ENCODE assay signal across 14 cellular contexts in genomic region chr15:31278544-31279220, GRCh38. TPM values are rescaled to one million over a fixed set of nuclear protein-coding genes. Genes with fewer than 3 reads are reported as not detected.
DNase-seq lines count a peak whose midpoint lies in the region; ATAC-seq and TF ChIP-seq lines count a peak whose summit lies in the region.
"Had no signal": no experiment of that assay in that cellular context is flagged by ENCODE, and none has a peak within 500 bp of the region (broad histone marks: within the 10 kb centered on the region; RNA-seq: fewer than 3 reads in every experiment).

No MANE protein-coding gene starts in this region.

- intact Hi-C loops in naive thymus-derived CD4-positive, alpha-beta T cell (cut with micrococcal nuclease) = no loop called here

- H3K9me3 Mint-ChIP-seq in activated naive CD8-positive, alpha-beta T cell treated with anti-CD3 and anti-CD28 coated beads, Interleukin-2, amount 50 U/mL, for 24 hours = no peaks in the 10 kb centered on the region
- H3K9me3 Mint-ChIP-seq in activated naive CD8-positive, alpha-beta T cell treated with anti-CD3 and anti-CD28 coated beads for 36 hours = no peaks in the 10 kb centered on the region
- peaks cover 0 to 5% (median 0%) of the 10 kb centered on the region in 11 donors for H3K9me3 Mint-ChIP-seq in naive thymus-derived CD4-positive, alpha-beta T cell

- H3K9me3 ChIP-seq in naive thymus-derived CD4-positive, alpha-beta T cell (ENCODE audit: control insufficient read depth in 2 of 3, low read length in 3 of 3) = no peaks in the 10 kb centered on the region
- H3K9me3 ChIP-seq in tibial nerve = no peaks in the 10 kb centered on the region
- H3K9me3 ChIP-seq in Karpas-422 (ENCODE audit: low read length) = no peaks in the 10 kb centered on the region
- H3K9me3 ChIP-seq: neutrophil had no signal

- peaks cover 0 to 5% of the 10 kb centered on the region in 2 donors for H3K4me1 ChIP-seq in naive thymus-derived CD4-positive, alpha-beta T cell (ENCODE audit: control insufficient read depth in 2 of 2, insufficient read depth in 2 of 2, low read length in 2 of 2)
- H3K4me1 ChIP-seq in tibial nerve (peaks cover 0 to 42% (median 15%) of the 10 kb centered on the region in 4 donors), Karpas-422 (ENCODE audit: low read length) (peaks cover 11% of the 10 kb centered on the region)

- no peak for TF ChIP-seq CTCF in tibial nerve (IDR thresholded peaks at IDR 0.05)

- CTCF ChIA-PET in naive thymus-derived CD4-positive, alpha-beta T cell (lab: Charles Lee) = interaction anchor here (0.6 to 0.7 kb wide), 2 partner anchors 13 to 132 kb away, joined by 3 to 6 read pairs; no protein-coding TSS in a partner anchor

- TF ChIP-seq POLR2A in tibial nerve (IDR thresholded peaks at IDR 0.05) = no peak

- H3K4me3 Mint-ChIP-seq in activated naive CD8-positive, alpha-beta T cell treated with anti-CD3 and anti-CD28 coated beads, Interleukin-2, amount 50 U/mL, for 24 hours = no peak overlapping the region
- H3K4me3 Mint-ChIP-seq in activated naive CD8-positive, alpha-beta T cell treated with anti-CD3 and anti-CD28 coated beads for 36 hours = no peak overlapping the region
- H3K4me3 Mint-ChIP-seq in naive thymus-derived CD4-positive, alpha-beta T cell = no peak overlapping the region

- H3K9me2 ChIP-seq in Karpas-422 (replicated peaks; ENCODE audit: insufficient read depth, low read length) = no peaks in the 10 kb centered on the region

- no peak overlapping the region for H3K9ac ChIP-seq in Karpas-422 (ENCODE audit: low read length)

- peak overlapping the region; percentile 97 for H3K27ac ChIP-seq in cingulate gyrus (ENCODE audit: low read depth, low read length)
- no peak overlapping the region for H3K27ac ChIP-seq in naive thymus-derived CD4-positive, alpha-beta T cell (ENCODE audit: low read depth, low read length)
- peak overlapping the region in 3 of 4 donors; percentile 68 to 91 (median 89) for H3K27ac ChIP-seq in tibial nerve
- no peak overlapping the region for H3K27ac ChIP-seq in Karpas-422 (ENCODE audit: low read length)
- H3K27ac ChIP-seq: neutrophil, SK-N-MC had no signal

- no peak for TF ChIP-seq EP300 in tibial nerve (IDR thresholded peaks at IDR 0.05)

- no peak overlapping the region for H3K4me2 ChIP-seq in Karpas-422 (ENCODE audit: low read depth, low read length, poor library complexity, severe bottlenecking)

- H3K4me1 Mint-ChIP-seq in activated naive CD8-positive, alpha-beta T cell treated with anti-CD3 and anti-CD28 coated beads, Interleukin-2, amount 50 U/mL, for 24 hours = peaks cover 6% of the 10 kb centered on the region
- peaks cover 13% of the 10 kb centered on the region for H3K4me1 Mint-ChIP-seq in activated naive CD8-positive, alpha-beta T cell treated with anti-CD3 and anti-CD28 coated beads for 36 hours
- H3K4me1 Mint-ChIP-seq in naive thymus-derived CD4-positive, alpha-beta T cell = peaks cover 10 to 40% (median 29%) of the 10 kb centered on the region in 7 donors

- H4K20me1 ChIP-seq in Karpas-422 (ENCODE audit: insufficient read depth, low read depth, low read length) = no peaks in the 10 kb centered on the region

- H2AFZ ChIP-seq in Karpas-422 (ENCODE audit: low read length) = no peak overlapping the region

- no peaks in the 10 kb centered on the region for H3K27me3 Mint-ChIP-seq in activated naive CD8-positive, alpha-beta T cell treated with anti-CD3 and anti-CD28 coated beads, Interleukin-2, amount 50 U/mL, for 24 hours
- H3K27me3 Mint-ChIP-seq in activated naive CD8-positive, alpha-beta T cell treated with anti-CD3 and anti-CD28 coated beads for 36 hours = no peaks in the 10 kb centered on the region
- H3K27me3 Mint-ChIP-seq in naive thymus-derived CD4-positive, alpha-beta T cell = peaks cover 0 to 15% (median 0%) of the 10 kb centered on the region in 5 donors

- H3K79me2 ChIP-seq in Karpas-422 (ENCODE audit: low read length) = no peaks in the 10 kb centered on the region

- H3K4me3 ChIP-seq in naive thymus-derived CD4-positive, alpha-beta T cell (ENCODE audit: low read length) = no peak overlapping the region
- H3K4me3 ChIP-seq in tibial nerve (no peak overlapping the region), Karpas-422 (ENCODE audit: low read length) (no peak overlapping the region)
- H3K4me3 ChIP-seq: SK-N-MC had no signal

- 92 to 94% methylated on average over 16 to 18 of the region's 18 CpGs for WGBS in tibial nerve, 2 donors

- peak; percentile 0 for DNase-seq in activated naive CD8-positive, alpha-beta T cell treated with anti-CD3 and anti-CD28 coated beads, Interleukin-2, amount 50 U/mL, for 24 hours
- DNase-seq in activated naive CD8-positive, alpha-beta T cell treated with anti-CD3 and anti-CD28 coated beads for 36 hours = no peak
- DNase-seq in naive thymus-derived CD4-positive, alpha-beta T cell = peak in 1 of 9 donors; percentile 15
- DNase-seq in tibial nerve (ENCODE audit: low spot score in 2 of 2) (no peak), NCI-H526 (lab: John Stamatoyannopoulos, UW) (no peak), NCI-H1092 (lab: John Stamatoyannopoulos, UW) (no peak), Karpas-422 (no peak)
- DNase-seq: activated CD4-positive, CD25-positive, alpha-beta regulatory T cell; DMS79; left cardiac atrium; NCI-H2107 had no signal

- no peaks in the 10 kb centered on the region for H3K36me3 Mint-ChIP-seq in activated naive CD8-positive, alpha-beta T cell treated with anti-CD3 and anti-CD28 coated beads, Interleukin-2, amount 50 U/mL, for 24 hours (ENCODE audit: low read depth)
- H3K36me3 Mint-ChIP-seq in activated naive CD8-positive, alpha-beta T cell treated with anti-CD3 and anti-CD28 coated beads for 36 hours = no peaks in the 10 kb centered on the region
- peaks cover 0 to 2% (median 0%) of the 10 kb centered on the region in 5 donors for H3K36me3 Mint-ChIP-seq in naive thymus-derived CD4-positive, alpha-beta T cell

- POLR2A ChIA-PET in naive thymus-derived CD4-positive, alpha-beta T cell (lab: Charles Lee) = no interaction called here

- no peak for ATAC-seq in activated naive CD8-positive, alpha-beta T cell treated with anti-CD3 and anti-CD28 coated beads, Interleukin-2, amount 50 U/mL, for 24 hours
- ATAC-seq in naive thymus-derived CD4-positive, alpha-beta T cell = no peak
- ATAC-seq: left cardiac atrium had no signal

- no peaks in the 10 kb centered on the region for H3K27me3 ChIP-seq in naive thymus-derived CD4-positive, alpha-beta T cell (ENCODE audit: control insufficient read depth in 2 of 2, insufficient read depth in 2 of 2, low read length in 2 of 2)
- no peaks in the 10 kb centered on the region for H3K27me3 ChIP-seq in tibial nerve
- H3K27me3 ChIP-seq in Karpas-422 (ENCODE audit: low read length) = no peaks in the 10 kb centered on the region
- H3K27me3 ChIP-seq: neutrophil had no signal

- H3K27ac Mint-ChIP-seq in activated naive CD8-positive, alpha-beta T cell treated with anti-CD3 and anti-CD28 coated beads, Interleukin-2, amount 50 U/mL, for 24 hours = no peak overlapping the region
- H3K27ac Mint-ChIP-seq in activated naive CD8-positive, alpha-beta T cell treated with anti-CD3 and anti-CD28 coated beads for 36 hours = no peak overlapping the region
- H3K27ac Mint-ChIP-seq in naive thymus-derived CD4-positive, alpha-beta T cell = peak overlapping the region in 5 of 9 donors; percentile 34 to 82 (median 41)

- H3K36me3 ChIP-seq in naive thymus-derived CD4-positive, alpha-beta T cell (ENCODE audit: control insufficient read depth in 2 of 3, insufficient read depth in 3 of 3, low read length in 3 of 3) = no peaks in the 10 kb centered on the region
- no peaks in the 10 kb centered on the region for H3K36me3 ChIP-seq in tibial nerve
- no peaks in the 10 kb centered on the region for H3K36me3 ChIP-seq in Karpas-422 (ENCODE audit: insufficient read depth, low read length)
- H3K36me3 ChIP-seq: neutrophil had no signal

RNA-seq across cellular contexts. Expression of gene KLF13, which starts 48.0 kb away (rescaled TPM):
- total RNA-seq in activated naive CD8-positive, alpha-beta T cell treated with anti-CD3 and anti-CD28 coated beads for 36 hours = 100 to 1,000 TPM; 110 to 111 TPM
- 100 to 1,000 TPM; 175 to 256 (median 199) TPM for total RNA-seq in naive thymus-derived CD4-positive, alpha-beta T cell
- 10 to 100 TPM; 42.4 to 53.7 TPM for polyA plus RNA-seq in naive thymus-derived CD4-positive, alpha-beta T cell
- total RNA-seq in tibial nerve = 10 to 100 TPM; 61.2 to 77.9 (median 75.1) TPM
- 32.9 and 38.8 TPM in 2 replicates for total RNA-seq in Karpas-422 (2014; rRNA removed; shearing (Covaris generic); ENCODE audit: low replicate concordance)

Comparison
In these comparisons a context has a peak if more than half of its experiments do, and no peak if none do; other contexts are left out.
1. H3K27ac Mint-ChIP-seq: peak in naive thymus-derived CD4-positive, alpha-beta T cell (5 of 9); none in activated naive CD8-positive, alpha-beta T cell treated with anti-CD3 and anti-CD28 coated beads, Interleukin-2, amount 50 U/mL, for 24 hours (single experiment) and activated naive CD8-positive, alpha-beta T cell treated with anti-CD3 and anti-CD28 coated beads for 36 hours (single experiment).
2. H3K27ac ChIP-seq: peak in cingulate gyrus (single experiment) and tibial nerve (3 of 4); none in naive thymus-derived CD4-positive, alpha-beta T cell (single experiment) and Karpas-422 (single experiment).